Comparison of ENCODE assay signal across 19 cellular contexts in genomic region chr22:40187389-40187788, GRCh38. TPM values are rescaled to one million over a fixed set of nuclear protein-coding genes. Genes with fewer than 3 reads are reported as not detected.
DNase-seq lines count a peak whose midpoint lies in the region; ATAC-seq, FAIRE-seq and TF ChIP-seq lines count a peak whose summit lies in the region.
"Had no signal": no experiment of that assay in that cellular context is flagged by ENCODE, and none has a peak within 500 bp of the region (broad histone marks: within the 10 kb centered on the region; RNA-seq: fewer than 3 reads in every experiment).

No MANE protein-coding gene starts in this region.

- H2BK120ac ChIP-seq in mesenchymal stem cell (ENCODE audit: low read depth, low read length), result no peak overlapping the region

- H3K18ac ChIP-seq in mesenchymal stem cell (ENCODE audit: low read depth in 1 of 2, low read length in 2 of 2), result no peak overlapping the region

- H3K9me3 Mint-ChIP-seq in activated naive CD8-positive, alpha-beta T cell (ENCODE audit: low read depth), result no peaks in the 10 kb centered on the region
- no peaks in the 10 kb centered on the region for H3K9me3 Mint-ChIP-seq in activated naive CD8-positive, alpha-beta T cell treated with anti-CD3 and anti-CD28 coated beads for 36 hours
- H3K9me3 Mint-ChIP-seq in WTC11, result peaks cover 4% of the 10 kb centered on the region
- no peaks in the 10 kb centered on the region for H3K9me3 Mint-ChIP-seq in activated CD4-positive, alpha-beta T cell treated with anti-CD3 and anti-CD28 coated beads, Interleukin-2, amount 10 ng/mL, durations not matched to agents 24 days and 14 days

- POLR2A ChIA-PET in WTC11 (lab: Charles Lee), result no interaction called here

- peak overlapping the region; percentile 61 for H3K27ac Mint-ChIP-seq in activated naive CD8-positive, alpha-beta T cell
- no peak overlapping the region for H3K27ac Mint-ChIP-seq in activated naive CD8-positive, alpha-beta T cell treated with anti-CD3 and anti-CD28 coated beads for 36 hours
- H3K27ac Mint-ChIP-seq in WTC11, result peak overlapping the region; percentile 42; the same call in 1 of the 2 replicates
- H3K27ac Mint-ChIP-seq in activated CD4-positive, alpha-beta T cell treated with anti-CD3 and anti-CD28 coated beads, Interleukin-2, amount 10 ng/mL, durations not matched to agents 24 days and 14 days, result no peak overlapping the region

- no peak overlapping the region for H4K8ac ChIP-seq in mesenchymal stem cell (ENCODE audit: low read length)

- H3K4me1 ChIP-seq in mesenchymal stem cell (ENCODE audit: control insufficient read depth, insufficient read depth, low read depth, low read length) (peaks cover 7% of the 10 kb centered on the region), psoas muscle (peaks cover 89% of the 10 kb centered on the region)

- TF ChIP-seq CTCF in WTC11 (IDR thresholded peaks at IDR 0.05), result no peak
- no peak for TF ChIP-seq CTCF in psoas muscle (IDR thresholded peaks at IDR 0.05)

- H3K4me3 Mint-ChIP-seq in activated naive CD8-positive, alpha-beta T cell, result no peak overlapping the region
- H3K4me3 Mint-ChIP-seq in activated naive CD8-positive, alpha-beta T cell treated with anti-CD3 and anti-CD28 coated beads for 36 hours, result no peak overlapping the region
- no peak overlapping the region for H3K4me3 Mint-ChIP-seq in WTC11
- no peak overlapping the region for H3K4me3 Mint-ChIP-seq in activated CD4-positive, alpha-beta T cell treated with anti-CD3 and anti-CD28 coated beads, Interleukin-2, amount 10 ng/mL, durations not matched to agents 24 days and 14 days

- ATAC-seq in WTC11, result peak; percentile 63
- peak in 1 of 4 donors; percentile 13 for ATAC-seq in psoas muscle

- H3K9ac ChIP-seq in mesenchymal stem cell (ENCODE audit: low read length), result no peak overlapping the region

- no peak overlapping the region for H3K4me2 ChIP-seq in mesenchymal stem cell (ENCODE audit: low read length, poor library complexity, severe bottlenecking)

- H4K91ac ChIP-seq in mesenchymal stem cell (ENCODE audit: low read length), result peak overlapping the region; percentile 32

- H2BK12ac ChIP-seq in mesenchymal stem cell (ENCODE audit: low read length in 2 of 2), result no peak overlapping the region

- CTCF ChIA-PET in WTC11 (lab: Charles Lee), result no interaction called here

- no peak overlapping the region for H2AFZ ChIP-seq in mesenchymal stem cell (ENCODE audit: low read depth, low read length)

- intact Hi-C loops in psoas muscle (cut with DNase I), result loop anchor here in 1 of 2 donors (10.0 kb wide), 1 partner anchor 87 kb away; no protein-coding TSS in a partner anchor
- intact Hi-C loops in activated CD4-positive, alpha-beta T cell treated with anti-CD3 and anti-CD28 coated beads, Interleukin-2, amount 10 ng/mL, durations not matched to agents 24 days and 14 days (cut with micrococcal nuclease), result no loop called here

- no peak overlapping the region for H2AK5ac ChIP-seq in mesenchymal stem cell (ENCODE audit: low read length, severe bottlenecking)

- no peak for DNase-seq in activated naive CD8-positive, alpha-beta T cell treated with anti-CD3 and anti-CD28 coated beads for 36 hours
- DNase-seq in WTC11 (ENCODE audit: low spot score) (no peak), mesenchymal stem cell (no peak), psoas muscle (no peak), GM19239 (ENCODE audit: insufficient read length, low spot score) (no peak), NCI-H1092 treated with DMSO at 0.1 percent for 48 hours (lab: John Stamatoyannopoulos, UW) (no peak)
- no peak for DNase-seq in activated CD4-positive, alpha-beta T cell treated with anti-CD3 and anti-CD28 coated beads, Interleukin-2, amount 10 ng/mL, durations not matched to agents 24 days and 14 days
- DNase-seq: Calu3, DMS79, GOT3, Kasumi-1, NCI-H1436 treated with DMSO at 0.1 percent for 48 hours, NCI-H2081, NCI-H510A treated with DMSO at 0.1 percent for 48 hours, SJCRH30 had no signal

- FAIRE-seq in GM19239 (lab: Jason Lieb, UNC), result no peak
- FAIRE-seq: GM12891 had no signal

- no peak overlapping the region for H3K4me3 ChIP-seq in mesenchymal stem cell (ENCODE audit: insufficient read depth in 1 of 2, low read depth in 1 of 2, low read length in 2 of 2)
- H3K4me3 ChIP-seq in psoas muscle, result no peak overlapping the region
- H3K4me3 ChIP-seq: SJCRH30 had no signal

- H3K27me3 ChIP-seq in mesenchymal stem cell (ENCODE audit: control insufficient read depth in 1 of 2, insufficient read depth in 1 of 2, low read length in 2 of 2), result no peaks in the 10 kb centered on the region
- H3K27me3 ChIP-seq in psoas muscle (ENCODE audit: insufficient read depth in 3 of 3, low read length in 2 of 3), result no peaks in the 10 kb centered on the region
- H3K27me3 ChIP-seq: SJCRH30 had no signal

- no peaks in the 10 kb centered on the region for H3K27me3 Mint-ChIP-seq in activated naive CD8-positive, alpha-beta T cell
- H3K27me3 Mint-ChIP-seq in activated naive CD8-positive, alpha-beta T cell treated with anti-CD3 and anti-CD28 coated beads for 36 hours, result no peaks in the 10 kb centered on the region
- H3K27me3 Mint-ChIP-seq in WTC11 (ENCODE audit: low read depth), result no peaks in the 10 kb centered on the region
- H3K27me3 Mint-ChIP-seq in activated CD4-positive, alpha-beta T cell treated with anti-CD3 and anti-CD28 coated beads, Interleukin-2, amount 10 ng/mL, durations not matched to agents 24 days and 14 days, result no peaks in the 10 kb centered on the region

- H2BK15ac ChIP-seq in mesenchymal stem cell (ENCODE audit: low read depth, poor library complexity, severe bottlenecking), result no peak overlapping the region

- H3K4me1 Mint-ChIP-seq in activated naive CD8-positive, alpha-beta T cell (ENCODE audit: low read depth), result peaks cover 77% of the 10 kb centered on the region
- H3K4me1 Mint-ChIP-seq in activated naive CD8-positive, alpha-beta T cell treated with anti-CD3 and anti-CD28 coated beads for 36 hours, result peaks cover 51% of the 10 kb centered on the region
- peaks cover 79% of the 10 kb centered on the region for H3K4me1 Mint-ChIP-seq in WTC11
- peaks cover 35% of the 10 kb centered on the region for H3K4me1 Mint-ChIP-seq in activated CD4-positive, alpha-beta T cell treated with anti-CD3 and anti-CD28 coated beads, Interleukin-2, amount 10 ng/mL, durations not matched to agents 24 days and 14 days

- H3K4ac ChIP-seq in mesenchymal stem cell (ENCODE audit: low read depth in 1 of 2, low read length in 2 of 2), result no peak overlapping the region

- H3K23ac ChIP-seq in mesenchymal stem cell (ENCODE audit: low read length in 2 of 2), result no peak overlapping the region

- no peak overlapping the region for H3K27ac ChIP-seq in mesenchymal stem cell (ENCODE audit: low read length, poor library complexity, severe bottlenecking)
- peak overlapping the region; percentile 68 for H3K27ac ChIP-seq in psoas muscle
- H3K27ac ChIP-seq: C4-2B, RWPE1, SJCRH30 had no signal

- H3K36me3 ChIP-seq in mesenchymal stem cell (ENCODE audit: control insufficient read depth in 1 of 2, insufficient read depth in 2 of 2, low read depth in 1 of 2, low read length in 2 of 2) (no peaks in the 10 kb centered on the region), psoas muscle (ENCODE audit: insufficient read depth in 1 of 2, low read depth in 1 of 2) (no peaks in the 10 kb centered on the region)
- H3K36me3 ChIP-seq: SJCRH30 had no signal

- H3K36me3 Mint-ChIP-seq in activated naive CD8-positive, alpha-beta T cell, result peaks cover 8% of the 10 kb centered on the region
- peaks cover 24% of the 10 kb centered on the region for H3K36me3 Mint-ChIP-seq in activated naive CD8-positive, alpha-beta T cell treated with anti-CD3 and anti-CD28 coated beads for 36 hours
- peaks cover 3% of the 10 kb centered on the region for H3K36me3 Mint-ChIP-seq in WTC11
- peaks cover 11% of the 10 kb centered on the region for H3K36me3 Mint-ChIP-seq in activated CD4-positive, alpha-beta T cell treated with anti-CD3 and anti-CD28 coated beads, Interleukin-2, amount 10 ng/mL, durations not matched to agents 24 days and 14 days (ENCODE audit: low read depth)

- H2BK5ac ChIP-seq in mesenchymal stem cell (ENCODE audit: low read depth, low read length, poor library complexity, severe bottlenecking), result no peak overlapping the region

- H3K79me1 ChIP-seq in mesenchymal stem cell (replicated peaks; ENCODE audit: low read length, poor library complexity, severe bottlenecking), result peaks cover 16% of the 10 kb centered on the region

- peak overlapping the region in 1 of 2 experiments; percentile 22 for H3K14ac ChIP-seq in mesenchymal stem cell (ENCODE audit: low read length in 2 of 2)

- 85% methylated on average over 2 of the region's 7 CpGs for WGBS in mesenchymal stem cell
- 85 to 88% (median 86%) methylated on average over 7 of the region's 7 CpGs for WGBS in psoas muscle, 3 donors

- H3K9me3 ChIP-seq in mesenchymal stem cell (ENCODE audit: control insufficient read depth, low read length), result no peaks in the 10 kb centered on the region
- no peaks in the 10 kb centered on the region for H3K9me3 ChIP-seq in psoas muscle

TF ChIP-seq in WTC11, 78 proteins besides CTCF, POLR2A, EP300 and RAD21 (continues in another document):
- TF ChIP-seq ZNF121 (CRISPR knock-in tag; IDR thresholded peaks at IDR 0.05) (no peak), MLX (CRISPR knock-in tag; IDR thresholded peaks at IDR 0.05) (no peak), NFATC4 (CRISPR knock-in tag; IDR thresholded peaks at IDR 0.05) (no peak)
- TF ChIP-seq, protein P1, sequence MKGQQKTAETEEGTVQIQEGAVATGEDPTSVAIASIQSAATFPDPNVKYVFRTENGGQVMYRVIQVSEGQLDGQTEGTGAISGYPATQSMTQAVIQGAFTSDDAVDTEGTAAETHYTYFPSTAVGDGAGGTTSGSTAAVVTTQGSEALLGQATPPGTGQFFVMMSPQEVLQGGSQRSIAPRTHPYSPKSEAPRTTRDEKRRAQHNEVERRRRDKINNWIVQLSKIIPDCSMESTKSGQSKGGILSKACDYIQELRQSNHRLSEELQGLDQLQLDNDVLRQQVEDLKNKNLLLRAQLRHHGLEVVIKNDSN (CRISPR knock-in tag; IDR thresholded peaks at IDR 0.05), result no peak

RNA-seq across cellular contexts. Expression of gene TNRC6B, which starts 9.7 kb away (rescaled TPM):
- 10 to 100 TPM; 35.9 to 37.5 TPM for total RNA-seq in activated naive CD8-positive, alpha-beta T cell treated with anti-CD3 and anti-CD28 coated beads for 36 hours
- total RNA-seq in WTC11 (2021), result 49.7 to 51.1 TPM (median 50.4 TPM) in 3 replicates
- 5.6 TPM for polyA plus RNA-seq in mesenchymal stem cell (2013, experiment 1 of 2)
- polyA plus RNA-seq in mesenchymal stem cell (2013, experiment 2 of 2), result 4.9 TPM
- 10 to 100 TPM; 27.9 to 49.4 (median 32.6) TPM for total RNA-seq in psoas muscle
- polyA plus RNA-seq in psoas muscle, result 10 to 100 TPM in 1 of 3 donors, 1 to 10 TPM in 2; 2.2 to 17.4 (median 2.5) TPM
- 27.3 and 31.3 TPM in 2 replicates for total RNA-seq in activated CD4-positive, alpha-beta T cell treated with anti-CD3 and anti-CD28 coated beads, Interleukin-2, amount 10 ng/mL, durations not matched to agents 24 days and 14 days

Comparison
In these comparisons a context has a peak if more than half of its experiments do, and no peak if none do; other contexts are left out.
1. H3K27ac Mint-ChIP-seq: peak in activated naive CD8-positive, alpha-beta T cell (single experiment) and WTC11 (single experiment); none in activated naive CD8-positive, alpha-beta T cell treated with anti-CD3 and anti-CD28 coated beads for 36 hours (single experiment) and activated CD4-positive, alpha-beta T cell treated with anti-CD3 and anti-CD28 coated beads, Interleukin-2, amount 10 ng/mL, durations not matched to agents 24 days and 14 days (single experiment).